ENCODE assay signal across 14 cellular contexts in genomic region chr19:34975056-34975455, GRCh38.
"Had no signal": no experiment of that assay in that cellular context is flagged by ENCODE, and none has a peak within 500 bp of the region (broad histone marks: within the 10 kb centered on the region; RNA-seq: fewer than 3 reads in every experiment).

No MANE protein-coding gene starts in this region.

- H3K36me3 ChIP-seq: upper lobe of right lung had no signal

- DNase-seq: activated CD4-positive, CD25-positive, alpha-beta regulatory T cell treated with anti-CD3 and anti-CD28 coated beads, Interleukin-2, amount 50 U/mL, for 72 hours; activated gamma-delta T cell treated with Interleukin-2 at 50 U/mL for 16 hours; activated naive CD8-positive, alpha-beta T cell treated with anti-CD3 and anti-CD28 coated beads, Interleukin-2, amount 10 ng/mL, durations not matched to agents 7 days and 5 days; aorta; foreskin melanocyte; mammary epithelial cell; stimulated activated CD4-positive, alpha-beta T cell treated with anti-CD3 and anti-CD28 coated beads, Interleukin-2, amount 100 ng/mL, for 48 hours; stimulated activated naive CD4-positive, alpha-beta T cell treated with Interleukin-2 at 50 U/mL for 16 hours; SW 1271; upper lobe of right lung had no signal

- FAIRE-seq: bronchial epithelial cell, endothelial cell of umbilical vein had no signal

- H3K4me3 Mint-ChIP-seq: activated naive CD8-positive, alpha-beta T cell treated with anti-CD3 and anti-CD28 coated beads, Interleukin-2, amount 10 ng/mL, durations not matched to agents 7 days and 5 days; nephron; T-helper 2 cell treated with Interferon-gamma antibody and Interleukin-4, amounts not matched to agents 5 μg/mL and 100 μg/mL, for 36 hours had no signal

- H3K27ac Mint-ChIP-seq: activated naive CD8-positive, alpha-beta T cell treated with anti-CD3 and anti-CD28 coated beads, Interleukin-2, amount 10 ng/mL, durations not matched to agents 7 days and 5 days; nephron; T-helper 2 cell treated with Interferon-gamma antibody and Interleukin-4, amounts not matched to agents 5 μg/mL and 100 μg/mL, for 36 hours had no signal

- H3K9me3 ChIP-seq: upper lobe of right lung had no signal

- H3K27me3 ChIP-seq: upper lobe of right lung had no signal

- ATAC-seq: upper lobe of right lung had no signal

- H3K27ac ChIP-seq: upper lobe of right lung had no signal

- H3K4me3 ChIP-seq: upper lobe of right lung had no signal
